Comparison of ENCODE assay signal across 1 cellular context in genomic region chr1:24693827-24694379, GRCh38.
TF ChIP-seq lines count a peak whose summit lies in the region.

No MANE protein-coding gene starts in this region.

TF ChIP-seq in SK-N-SH treated with all-trans-retinoic acid at 6 μM for 48 hours, 23 proteins besides CTCF, POLR2A, EP300 and RAD21 (continued from another document):
- TF ChIP-seq ARNTL (CRISPR knock-in tag; IDR thresholded peaks at IDR 0.05; ENCODE audit: borderline replicate concordance, low read depth): no peak
- no peak for TF ChIP-seq ZFP3 (CRISPR knock-in tag; IDR thresholded peaks at IDR 0.05)
- no peak for TF ChIP-seq ZNF8 (CRISPR knock-in tag; IDR thresholded peaks at IDR 0.05)
